In genomic region chr11:111918390-111919256, GRCh38 we compare ENCODE assay signal across 8 cellular contexts. TPM values are rescaled to one million over a fixed set of nuclear protein-coding genes. Genes with fewer than 3 reads are reported as not detected.
DNase-seq lines count a peak whose midpoint lies in the region; ATAC-seq and TF ChIP-seq lines count a peak whose summit lies in the region.

Gene C11orf52, plus strand, starts transcription at chr11:111918913. Its CDS starts 60 bp downstream, at chr11:111918973.

- peaks cover 43% of the 10 kb centered on the region for H3K4me1 ChIP-seq in A673 (ENCODE audit: insufficient read depth, low read length, poor library complexity, severe bottlenecking)
- H3K4me1 ChIP-seq in body of pancreas = peaks cover 52% of the 10 kb centered on the region
- H3K4me1 ChIP-seq in testis = peaks cover 12% of the 10 kb centered on the region

- no TSS peak for BruUV-seq in A673 (replicated peaks; lab: Mats Ljungman, UMichigan)

- POLR2A ChIA-PET in A673 (lab: Charles Lee; ENCODE audit: low non-redundant PET) = no interaction called here

- TF ChIP-seq CTCF in A673 (conservative IDR thresholded peaks at IDR 0.05; ENCODE audit: low read depth, low read length) (no peak), body of pancreas (IDR thresholded peaks at IDR 0.05) (peak in 4 of 7 experiments; percentile 21 to 44 (median 26)), testis (IDR thresholded peaks at IDR 0.05) (no peak)

- CTCF ChIA-PET in A673 (lab: Charles Lee) = interaction anchor here (0.7 kb wide), 1 partner anchor 76 kb away, joined by 3 read pairs; no protein-coding TSS in a partner anchor

- H3K27ac ChIP-seq in A673 (ENCODE audit: low read depth, low read length, poor library complexity, severe bottlenecking) (peak within 1 kb of the TSS; percentile 46), body of pancreas (peak within 1 kb of the TSS; percentile 78 to 94 (median 88)), testis (no peak within 1 kb of the TSS)

- intact Hi-C loops in A673 (cut with micrococcal nuclease; ENCODE audit: unreplicated experiment) (no loop called here), body of pancreas (cut with DNase I) (no loop called here), testis (cut with DNase I; ENCODE audit: low total_unique reads) (no loop called here)

- ATAC-seq in body of pancreas (peak; percentile 93), left lobe of liver (peak; percentile 89), GM19455 (IDR thresholded peaks at IDR 0.05; ENCODE audit: unreplicated experiment) (no peak)

- DNase-seq in A673 (ENCODE audit: low spot score) (peak; percentile 91), NCI-H1092 treated with DMSO at 0.1 percent for 48 hours (lab: John Stamatoyannopoulos, UW) (peak; percentile 84), body of pancreas (peak; percentile 92 to 96 (median 95)), left lobe of liver (ENCODE audit: low spot score) (peak; percentile 91), D341Med (ENCODE audit: low spot score) (no peak), testis (no peak), globus pallidus (ENCODE audit: low spot score) (no peak)

- H3K4me3 ChIP-seq in A673 (ENCODE audit: low read depth, low read length, poor library complexity, severe bottlenecking) (no peak within 1 kb of the TSS), body of pancreas (peak within 1 kb of the TSS in 1 of 2 donors; percentile 11), testis (peak within 1 kb of the TSS in 1 of 2 donors; percentile 11)

- TF ChIP-seq POLR2A in body of pancreas (IDR thresholded peaks at IDR 0.05) = peak in 2 of 3 donors; percentile 84 to 88
- TF ChIP-seq POLR2A in testis (IDR thresholded peaks at IDR 0.05) = no peak

- H3K9me3 ChIP-seq in A673 (ENCODE audit: low read depth, low read length, poor library complexity, severe bottlenecking) (no peaks in the 10 kb centered on the region), body of pancreas (no peaks in the 10 kb centered on the region), testis (no peaks in the 10 kb centered on the region)

- 13 to 24% methylated on average over 16 to 19 of the region's 19 CpGs for WGBS in body of pancreas, 2 donors
- WGBS in testis, 2 donors = 54 to 57% methylated on average over 12 to 19 of the region's 19 CpGs

- H3K27me3 ChIP-seq in A673 (replicated peaks; ENCODE audit: insufficient read depth, low read depth, low read length, poor library complexity) (no peaks in the 10 kb centered on the region), body of pancreas (no peaks in the 10 kb centered on the region), testis (no peaks in the 10 kb centered on the region)

- no peaks in the 10 kb centered on the region for H3K36me3 ChIP-seq in A673 (ENCODE audit: insufficient read depth, low read length, poor library complexity, severe bottlenecking)
- H3K36me3 ChIP-seq in body of pancreas (replicated peaks in 1 of 2; ENCODE audit: insufficient read depth in 1 of 2, low read depth in 2 of 2) = no peaks in the 10 kb centered on the region
- no peaks in the 10 kb centered on the region for H3K36me3 ChIP-seq in testis (ENCODE audit: low read depth, missing control alignments)

RNA-seq across cellular contexts. Expression of gene C11orf52, which starts in this region (rescaled TPM):
- total RNA-seq in A673 (2021) (1.4 and 1.5 TPM in 2 replicates), body of pancreas (10 to 100 TPM in 1 of 2 donors, 1 to 10 TPM in 1; 4.6 to 14.8 TPM), left lobe of liver (11.8 TPM), testis (1 to 10 TPM; 1.4 to 2.0 TPM)
- 1.6 TPM for polyA plus RNA-seq in testis (ENCODE audit: insufficient read depth, low read depth, low replicate concordance)

Comparison
In these comparisons a context has a peak if more than half of its experiments do, and no peak if none do; other contexts are left out.
1. DNase-seq: peak in A673 (single experiment), NCI-H1092 treated with DMSO at 0.1 percent for 48 hours (single experiment), body of pancreas (4 of 4) and left lobe of liver (single experiment); none in D341Med (single experiment), testis (single experiment) and globus pallidus (single experiment).
2. H3K27ac ChIP-seq: peak in A673 (single experiment) and body of pancreas (4 of 4); none in testis (0 of 2).
3. CTCF ChIP-seq: peak in body of pancreas (4 of 7); none in A673 (single experiment) and testis (0 of 3).